ENCODE assay signal across 14 cellular contexts in genomic region chr22:49880281-49880680, GRCh38. TPM values are rescaled to one million over a fixed set of nuclear protein-coding genes. Genes with fewer than 3 reads are reported as not detected.
DNase-seq lines count a peak whose midpoint lies in the region; ATAC-seq and TF ChIP-seq lines count a peak whose summit lies in the region.
"Had no signal": no experiment of that assay in that cellular context is flagged by ENCODE, and none has a peak within 500 bp of the region (broad histone marks: within the 10 kb centered on the region; RNA-seq: fewer than 3 reads in every experiment).

No MANE protein-coding gene starts in this region.

- H3K27me3 ChIP-seq in DND-41 (ENCODE audit: insufficient read depth, low read length, poor library complexity) (no peaks in the 10 kb centered on the region), H9 (ENCODE audit: insufficient read depth, low read length) (no peaks in the 10 kb centered on the region)
- H3K27me3 ChIP-seq: cardiac muscle cell, right lobe of liver had no signal

- H3K4ac ChIP-seq in H9 (ENCODE audit: low read depth, low read length) = no peak overlapping the region

- no peak overlapping the region for H3K14ac ChIP-seq in H9 (ENCODE audit: insufficient read depth, low read length)

- no peak overlapping the region for H3K9ac ChIP-seq in DND-41 (ENCODE audit: low read depth, low read length)
- H3K9ac ChIP-seq in H9 (ENCODE audit: extremely low read depth, insufficient read length, low read length) = no peak overlapping the region

- H4K8ac ChIP-seq in H9 (replicated peaks; ENCODE audit: insufficient read length, low read depth, low read length) = no peak overlapping the region

- DNase-seq in DND-41 (peak; percentile 21), H9 (no peak), mesothelial cell of epicardium (ENCODE audit: low spot score in 2 of 2, unreplicated experiment in 2 of 2) (no peak), superior temporal gyrus (ENCODE audit: extremely low spot score) (no peak), AG08396 (ENCODE audit: low spot score) (no peak)
- peak in 1 of 2 donors; percentile 18 for DNase-seq in activated T-cell treated with anti-CD3 and anti-CD28 coated beads, Interleukin-2, amount 50 U/mL, for 72 hours
- DNase-seq: activated CD4-positive, alpha-beta T cell treated with anti-CD3 and anti-CD28 coated beads for 1 hour; foreskin melanocyte; mammary epithelial cell; right lobe of liver had no signal

- peak overlapping the region; percentile 46 for H3K18ac ChIP-seq in H9 (ENCODE audit: insufficient read length, low read depth, low read length)

- H2AFZ ChIP-seq in DND-41 (ENCODE audit: low read depth, low read length) (no peak overlapping the region), H9 (ENCODE audit: low read length) (no peak overlapping the region)

- H4K91ac ChIP-seq in H9 (ENCODE audit: insufficient read length, low read depth, low read length) = no peak overlapping the region

- H3K27ac ChIP-seq in DND-41 (ENCODE audit: low read length) = no peak overlapping the region
- H3K27ac ChIP-seq in H9 (ENCODE audit: insufficient read length, low read depth, low read length) = no peak overlapping the region
- H3K27ac ChIP-seq: cardiac muscle cell, right lobe of liver had no signal

- peak overlapping the region; percentile 24 for H2BK5ac ChIP-seq in H9 (ENCODE audit: insufficient read length, low read length)

- no peak overlapping the region for H3T11ph ChIP-seq in H9 (ENCODE audit: low read length)

- H3K4me3 ChIP-seq in DND-41 (ENCODE audit: low read depth in 1 of 2, low read length in 2 of 2) = no peak overlapping the region
- H3K4me3 ChIP-seq: cardiac muscle cell, right lobe of liver had no signal

- no peak overlapping the region for H3K56ac ChIP-seq in H9 (ENCODE audit: insufficient read length, low read depth, low read length)

- ATAC-seq in DND-41 (ENCODE audit: insufficient read depth, low read depth) (peak; percentile 48; the same call in 2 of the 3 replicates), HG02981 (IDR thresholded peaks at IDR 0.05; ENCODE audit: unreplicated experiment) (no peak), HG03520 (IDR thresholded peaks at IDR 0.05; ENCODE audit: unreplicated experiment) (no peak)
- ATAC-seq in activated T-cell treated with anti-CD3 and anti-CD28 coated beads, Interleukin-2, amount 50 U/mL, for 72 hours (replicated peaks in 1 of 2) = peak in 1 of 2 donors; percentile 39
- ATAC-seq: Panc1 had no signal

- WGBS in H9 (ENCODE audit: extremely low coverage, insufficient read length, low lambda C conversion rate) = no CpG with 5 or more reads among the region's 20 CpGs

- no peak overlapping the region for H4K5ac ChIP-seq in H9 (ENCODE audit: insufficient read length, low read depth, low read length)

- no peaks in the 10 kb centered on the region for H3K27me3 Mint-ChIP-seq in H9 (ENCODE audit: low read depth)
- no peaks in the 10 kb centered on the region for H3K27me3 Mint-ChIP-seq in activated T-cell treated with anti-CD3 and anti-CD28 coated beads, Interleukin-2, amount 50 U/mL, for 72 hours (ENCODE audit: low read depth)
- no peaks in the 10 kb centered on the region for H3K27me3 Mint-ChIP-seq in mesothelial cell of epicardium (ENCODE audit: low read depth)

- H3K79me1 ChIP-seq in H9 (ENCODE audit: insufficient read depth, low read depth, low read length, poor library complexity, severe bottlenecking) = peaks cover 4% of the 10 kb centered on the region

- no peaks in the 10 kb centered on the region for H3K23me2 ChIP-seq in H9 (ENCODE audit: insufficient read length, low read depth, low read length, poor library complexity, severe bottlenecking)

- H2BK120ac ChIP-seq in H9 (ENCODE audit: low read depth, low read length, poor library complexity, severe bottlenecking) = no peak overlapping the region

- peaks cover 43 to 68% (median 52%) of the 10 kb centered on the region in 3 experiments for H3K36me3 Mint-ChIP-seq in H9 (ENCODE audit: insufficient read depth in 1 of 3, low read depth in 3 of 3)
- peaks cover 2 to 20% of the 10 kb centered on the region in 2 donors for H3K36me3 Mint-ChIP-seq in activated T-cell treated with anti-CD3 and anti-CD28 coated beads, Interleukin-2, amount 50 U/mL, for 72 hours (ENCODE audit: insufficient read depth in 2 of 2)
- H3K36me3 Mint-ChIP-seq in mesothelial cell of epicardium = peaks cover 77% of the 10 kb centered on the region

- H2BK15ac ChIP-seq in H9 (ENCODE audit: low read depth, low read length) = no peak overlapping the region

- H2AK5ac ChIP-seq in H9 (ENCODE audit: insufficient read length, low read length) = peak overlapping the region; percentile 84

- H3K4me1 ChIP-seq in DND-41 (ENCODE audit: insufficient read depth, low read length) = no peaks in the 10 kb centered on the region
- no peaks in the 10 kb centered on the region; the same call in 1 of the 2 replicates for H3K4me1 ChIP-seq in H9 (ENCODE audit: insufficient read depth, low read length)
- H3K4me1 ChIP-seq: right lobe of liver had no signal

- H3K23ac ChIP-seq in H9 (ENCODE audit: insufficient read length, low read depth, low read length) = no peak overlapping the region

- H3K79me2 ChIP-seq in DND-41 (ENCODE audit: insufficient read depth, low read length) = peaks cover 94% of the 10 kb centered on the region
- peaks cover 2% of the 10 kb centered on the region; the same call in 1 of the 2 replicates for H3K79me2 ChIP-seq in H9 (ENCODE audit: insufficient read depth, low read length)

- H3K9me3 Mint-ChIP-seq in H9 (peaks cover 16 to 24% of the 10 kb centered on the region in 2 experiments), mesothelial cell of epicardium (peaks cover 45% of the 10 kb centered on the region)
- no peaks in the 10 kb centered on the region for H3K9me3 Mint-ChIP-seq in activated T-cell treated with anti-CD3 and anti-CD28 coated beads, Interleukin-2, amount 50 U/mL, for 72 hours

- peaks cover 37% of the 10 kb centered on the region for H3K36me3 ChIP-seq in DND-41 (ENCODE audit: insufficient read depth, low read length)
- H3K36me3 ChIP-seq: cardiac muscle cell had no signal

- H3K4me2 ChIP-seq in DND-41 (ENCODE audit: insufficient read depth, low read length) (no peak overlapping the region), H9 (ENCODE audit: insufficient read depth, insufficient read length, low read length) (no peak overlapping the region)

- H2BK12ac ChIP-seq in H9 (ENCODE audit: insufficient read length, low read depth, low read length) = no peak overlapping the region

- H3K4me3 Mint-ChIP-seq in H9 (no peak overlapping the region; a peak in 1 of 5 replicates), mesothelial cell of epicardium (no peak overlapping the region)
- H3K4me3 Mint-ChIP-seq in activated T-cell treated with anti-CD3 and anti-CD28 coated beads, Interleukin-2, amount 50 U/mL, for 72 hours = peak overlapping the region; percentile 29 to 49

- H2BK20ac ChIP-seq in H9 (ENCODE audit: low read depth, low read length, poor library complexity, severe bottlenecking) = no peak overlapping the region

- TF ChIP-seq CTCF in DND-41 (IDR thresholded peaks at IDR 0.05; ENCODE audit: borderline replicate concordance, extremely low read depth, low read length, poor library complexity, severe bottlenecking) (no peak), H9 (conservative IDR thresholded peaks at IDR 0.05) (no peak), mesothelial cell of epicardium (IDR thresholded peaks at IDR 0.05; ENCODE audit: unreplicated experiment) (no peak)

- H3K27ac Mint-ChIP-seq in H9 = peak overlapping the region; percentile 78 to 86 (median 83); a peak in 5 of 7 replicates
- peak overlapping the region; percentile 11 for H3K27ac Mint-ChIP-seq in activated T-cell treated with anti-CD3 and anti-CD28 coated beads, Interleukin-2, amount 50 U/mL, for 72 hours
- H3K27ac Mint-ChIP-seq in mesothelial cell of epicardium = peak overlapping the region; percentile 12

- H3K9me3 ChIP-seq in DND-41 (ENCODE audit: insufficient read depth, low read length, severe bottlenecking) = no peaks in the 10 kb centered on the region
- H3K9me3 ChIP-seq in H9 (ENCODE audit: control insufficient read depth, low read depth, low read length) = no peaks in the 10 kb centered on the region
- H3K9me3 ChIP-seq: right lobe of liver had no signal

- H3K4me1 Mint-ChIP-seq in H9 = peaks cover 8 to 9% of the 10 kb centered on the region in 2 experiments
- H3K4me1 Mint-ChIP-seq in activated T-cell treated with anti-CD3 and anti-CD28 coated beads, Interleukin-2, amount 50 U/mL, for 72 hours (ENCODE audit: low read depth) = peaks cover 13% of the 10 kb centered on the region
- no peaks in the 10 kb centered on the region for H3K4me1 Mint-ChIP-seq in mesothelial cell of epicardium

- H4K20me1 ChIP-seq in DND-41 (ENCODE audit: insufficient read depth, low read length) = peaks cover 49% of the 10 kb centered on the region
- H4K20me1 ChIP-seq in H9 (ENCODE audit: control insufficient read depth, insufficient read depth, insufficient read length) = peaks cover 2% of the 10 kb centered on the region

RNA-seq across cellular contexts. Expression of gene ZBED4, which starts 26.6 kb away (rescaled TPM):
- total RNA-seq in H9 (2021) (22.7 and 23.0 TPM in 2 replicates), mesothelial cell of epicardium (32.3 to 33.3 TPM (median 32.6 TPM) in 3 replicates)
- 10 to 100 TPM; 22.3 to 23.6 TPM for total RNA-seq in activated T-cell treated with anti-CD3 and anti-CD28 coated beads, Interleukin-2, amount 50 U/mL, for 72 hours

RNA-seq across cellular contexts. Expression of gene ALG12, which starts 38.0 kb away (rescaled TPM):
- total RNA-seq in H9 (2021) (19.2 and 20.6 TPM in 2 replicates), mesothelial cell of epicardium (26.4 to 30.9 TPM (median 26.8 TPM) in 3 replicates)
- 10 to 100 TPM; 11.7 to 13.6 TPM for total RNA-seq in activated T-cell treated with anti-CD3 and anti-CD28 coated beads, Interleukin-2, amount 50 U/mL, for 72 hours

RNA-seq across cellular contexts. Expression of gene CRELD2, which starts 38.2 kb away (rescaled TPM):
- total RNA-seq in H9 (2021) (34.7 and 37.9 TPM in 2 replicates), mesothelial cell of epicardium (41.4 to 42.2 TPM (median 41.9 TPM) in 3 replicates)
- 10 to 100 TPM; 24.4 to 33.2 TPM for total RNA-seq in activated T-cell treated with anti-CD3 and anti-CD28 coated beads, Interleukin-2, amount 50 U/mL, for 72 hours

RNA-seq across cellular contexts. Expression of gene BRD1, which starts 52.6 kb away (rescaled TPM):
- total RNA-seq in H9 (2021) (51.3 and 53.3 TPM in 2 replicates), mesothelial cell of epicardium (60.3 to 65.0 TPM (median 64.1 TPM) in 3 replicates)
- total RNA-seq in activated T-cell treated with anti-CD3 and anti-CD28 coated beads, Interleukin-2, amount 50 U/mL, for 72 hours = 10 to 100 TPM; 42.3 to 43.4 TPM

Comparison
In these comparisons a context has a peak if more than half of its experiments do, and no peak if none do; other contexts are left out.
1. H3K27ac Mint-ChIP-seq: peak in every context shown above with its lines; median percentile 83 in H9; 12 in mesothelial cell of epicardium; 11 in activated T-cell treated with anti-CD3 and anti-CD28 coated beads, Interleukin-2, amount 50 U/mL, for 72 hours.
2. H3K4me3 Mint-ChIP-seq: peak in activated T-cell treated with anti-CD3 and anti-CD28 coated beads, Interleukin-2, amount 50 U/mL, for 72 hours (2 of 2); none in H9 (0 of 2) and mesothelial cell of epicardium (single experiment).